Comparison of ENCODE assay signal across 22 cellular contexts in genomic region chr4:181194096-181194495, GRCh38.
DNase-seq lines count a peak whose midpoint lies in the region; ATAC-seq, FAIRE-seq and TF ChIP-seq lines count a peak whose summit lies in the region.
"Had no signal": no experiment of that assay in that cellular context is flagged by ENCODE, and none has a peak within 500 bp of the region (broad histone marks: within the 10 kb centered on the region; RNA-seq: fewer than 3 reads in every experiment).

No MANE protein-coding gene starts in this region.

- ATAC-seq in left colon = no peak
- no peak for ATAC-seq in HG03175 (IDR thresholded peaks at IDR 0.05; ENCODE audit: unreplicated experiment)

- CTCF ChIA-PET in RWPE1 (lab: Yijun Ruan, JAX) = no interaction called here

- POLR2A ChIA-PET in RWPE1 (lab: Yijun Ruan, JAX; ENCODE audit: low non-redundant PET) = no interaction called here

- H3K27ac ChIP-seq in RWPE1 = no peak overlapping the region
- H3K27ac ChIP-seq: C4-2B, HL-60 had no signal

- DNase-seq in H4 (ENCODE audit: low spot score) (peak; percentile 57), RWPE1 (ENCODE audit: low spot score) (peak; percentile 14), astrocyte of the spinal cord (ENCODE audit: low read depth, low spot score) (peak; percentile 25), urothelium cell line (ENCODE audit: low spot score) (peak; percentile 38), left colon (no peak), NCI-H1417 treated with DMSO at 0.1 percent for 48 hours (lab: John Stamatoyannopoulos, UW) (no peak)
- DNase-seq: AML-193, DMS79, HFFc6, NCI-H1105 treated with DMSO at 0.1 percent for 48 hours, NCI-H1694 treated with DMSO at 0.1 percent for 48 hours, NCI-H2107, NCI-H2227 treated with DMSO at 0.1 percent for 48 hours, NCI-H524, NCI-H82, OCI-M1, SIG-M5 had no signal

- in situ Hi-C loops in astrocyte of the spinal cord (cut with HindIII; ENCODE audit: low sequenced_read_pairs) = no loop called here

- no peak for TF ChIP-seq CTCF in RWPE1 (conservative IDR thresholded peaks at IDR 0.05; ENCODE audit: low read depth)
- TF ChIP-seq CTCF in astrocyte of the spinal cord (IDR thresholded peaks at IDR 0.05; ENCODE audit: low read depth, low read length) = no peak

- FAIRE-seq in urothelium cell line (lab: Jason Lieb, UNC) = no peak
- FAIRE-seq: G401.6, H54 had no signal

- intact Hi-C loops in left colon (cut with DNase I, micrococcal nuclease) = no loop called here

- H3K4me3 ChIP-seq in astrocyte of the spinal cord (ENCODE audit: low read depth, low read length) = no peak overlapping the region

Comparison
In these comparisons a context has a peak if more than half of its experiments do, and no peak if none do; other contexts are left out.
1. DNase-seq: peak in H4 (single experiment), RWPE1 (single experiment), astrocyte of the spinal cord (single experiment) and urothelium cell line (single experiment); none in left colon (0 of 2) and NCI-H1417 treated with DMSO at 0.1 percent for 48 hours (single experiment).